Comparison of ENCODE assay signal across 9 cellular contexts in genomic region chr19:35041548-35042055, GRCh38. TPM values are rescaled to one million over a fixed set of nuclear protein-coding genes. Genes with fewer than 3 reads are reported as not detected.
DNase-seq lines count a peak whose midpoint lies in the region; ATAC-seq, FAIRE-seq and TF ChIP-seq lines count a peak whose summit lies in the region.
"Had no signal": no experiment of that assay in that cellular context is flagged by ENCODE, and none has a peak within 500 bp of the region (broad histone marks: within the 10 kb centered on the region; RNA-seq: fewer than 3 reads in every experiment).

Gene HPN, plus strand, starts transcription at chr19:35041721. Its CDS starts 786 bp downstream, at chr19:35042507.

- CTCF ChIA-PET in K562 (lab: Yijun Ruan, JAX; ENCODE audit: low intra/inter-chr PET ratio), result no interaction called here

- WGBS in K562 (ENCODE audit: insufficient coverage, low coverage, missing lambda C conversion rate), result 61% methylated on average over 5 of the region's 19 CpGs
- WGBS in liver, result 28% methylated on average over 19 of the region's 19 CpGs

- DNase-seq in LNCaP clone FGC (ENCODE audit: low read depth), result peak; percentile 70
- peak in 2 of 4 experiments; percentile 66 to 69 for DNase-seq in K562 (ENCODE audit: extremely low read depth in 1 of 4, low spot score in 3 of 4)
- no peak for DNase-seq in substantia nigra (lab: John Stamatoyannopoulos, UW)
- no peak for DNase-seq in NOMO-1 treated with DMSO at 0.1 percent for 48 hours (lab: John Stamatoyannopoulos, UW; ENCODE audit: unreplicated experiment)
- DNase-seq in kidney glomerular epithelial cell (lab: John Stamatoyannopoulos, UW), result no peak
- no peak for DNase-seq in stimulated activated CD4-positive, alpha-beta T cell treated with anti-CD3 and anti-CD28 coated beads, Interleukin-2, amount 100 ng/mL, for 24 hours

- H3K27me3 ChIP-seq in K562 (ENCODE audit: control insufficient read depth in 2 of 2, insufficient read depth in 2 of 2, low read length in 2 of 2) (no peaks in the 10 kb centered on the region), liver (ENCODE audit: control insufficient read depth in 4 of 4, insufficient read depth in 4 of 4, low read length in 3 of 4) (no peaks in the 10 kb centered on the region)

- H4K20me1 ChIP-seq in K562 (replicated peaks; ENCODE audit: control insufficient read depth, insufficient read depth, low read length), result no peaks in the 10 kb centered on the region

- TF ChIP-seq RAD21 in K562 (CRISPR knock-in tag; conservative IDR thresholded peaks at IDR 0.05 in 1 of 2, IDR thresholded peaks at IDR 0.05 in 1 of 2) (no peak), liver (IDR thresholded peaks at IDR 0.05) (no peak)

- no peaks in the 10 kb centered on the region for H3K9me1 ChIP-seq in K562 (ENCODE audit: control insufficient read depth, insufficient read depth, low read length)

- POLR2A ChIA-PET in K562 (lab: Yijun Ruan, JAX), result no interaction called here

- intact Hi-C loops in K562 (cut with micrococcal nuclease), result loop anchor here (10.0 kb wide), 1 partner anchor 53 kb away; no protein-coding TSS in a partner anchor

- peak; percentile 5; the same call in 2 of the 3 replicates for ATAC-seq in K562

- peak within 1 kb of the TSS; percentile 86 for H2AFZ ChIP-seq in K562 (ENCODE audit: low read depth, low read length)

- H3K9me3 ChIP-seq in K562 (replicated peaks; ENCODE audit: control insufficient read depth, insufficient read depth, low read depth, low read length), result no peaks in the 10 kb centered on the region
- H3K9me3 ChIP-seq in liver (ENCODE audit: control insufficient read depth in 4 of 4, low read length in 3 of 4), result no peaks in the 10 kb centered on the region

- no peak for FAIRE-seq in K562 (lab: Jason Lieb, UNC)
- FAIRE-seq: TTC549 had no signal

- TF ChIP-seq EP300 in K562 (IDR thresholded peaks at IDR 0.05; ENCODE audit: low read length), result no peak

- H3K36me3 ChIP-seq in K562 (ENCODE audit: control insufficient read depth, insufficient read depth, low read length), result no peaks in the 10 kb centered on the region
- peaks cover 0 to 2% (median 0%) of the 10 kb centered on the region in 4 donors for H3K36me3 ChIP-seq in liver (ENCODE audit: control insufficient read depth in 4 of 4, insufficient read depth in 3 of 4, low read depth in 1 of 4, low read length in 3 of 4)

- H3K9ac ChIP-seq in K562 (ENCODE audit: insufficient read depth in 1 of 2, low read depth in 2 of 2, low read length in 2 of 2) (peak within 1 kb of the TSS; percentile 55 to 88; a peak in 3 of 4 replicates), liver (ENCODE audit: low read depth in 1 of 2, low read length in 2 of 2) (peak within 1 kb of the TSS; percentile 94)

- TF ChIP-seq CTCF in LNCaP clone FGC (IDR thresholded peaks at IDR 0.05; ENCODE audit: control insufficient read depth, extremely low read depth, insufficient read depth), result no peak
- no peak for TF ChIP-seq CTCF in K562 (IDR thresholded peaks at IDR 0.05 in 2 of 3, conservative IDR thresholded peaks at IDR 0.05 in 1 of 3; ENCODE audit: insufficient read depth in 2 of 3, low read depth in 1 of 3, low read length in 3 of 3)
- no peak for TF ChIP-seq CTCF in liver (IDR thresholded peaks at IDR 0.05; ENCODE audit: low read depth, low read length, missing input control)

- H3K27ac ChIP-seq in K562 (ENCODE audit: extremely low read depth, low read depth, low read length) (peak within 1 kb of the TSS; percentile 65), liver (ENCODE audit: low read depth in 1 of 2, low read length in 2 of 2) (peak within 1 kb of the TSS; percentile 93 to 98), substantia nigra (ENCODE audit: low read depth, low read length, poor library complexity, severe bottlenecking) (peak within 1 kb of the TSS; percentile 82)
- H3K27ac ChIP-seq: epithelial cell of prostate had no signal

- no peaks in the 10 kb centered on the region for H3K79me2 ChIP-seq in K562 (ENCODE audit: control insufficient read depth, insufficient read depth, low read length)

- BruUV-seq in K562 (replicated peaks; lab: Mats Ljungman, UMichigan), result no TSS peak

- TF ChIP-seq POLR2A in K562 (conservative IDR thresholded peaks at IDR 0.05), result no peak

- in situ Hi-C loops in K562 (cut with MboI), result no loop called here

- H3K4me1 ChIP-seq in K562 (replicated peaks in 1 of 2; ENCODE audit: control insufficient read depth in 2 of 2, insufficient read depth in 2 of 2, low read length in 2 of 2) (peaks cover 21 to 40% of the 10 kb centered on the region in 2 experiments), liver (ENCODE audit: control insufficient read depth in 4 of 4, insufficient read depth in 4 of 4, low read length in 3 of 4) (peaks cover 25 to 78% (median 38%) of the 10 kb centered on the region in 4 donors)

- peak within 1 kb of the TSS; percentile 57 for H3K4me2 ChIP-seq in K562 (ENCODE audit: insufficient read depth, low read length)

- H3K4me3 ChIP-seq in LNCaP clone FGC (ENCODE audit: low read depth, low read length) (peak within 1 kb of the TSS; percentile 99), K562 (no peak within 1 kb of the TSS; the same call in 1 of the 2 replicates), liver (ENCODE audit: low read depth in 1 of 3, low read length in 3 of 3) (peak within 1 kb of the TSS; percentile 76 to 93 (median 78))

TF ChIP-seq in K562, 482 proteins besides CTCF, POLR2A, EP300 and RAD21:
- no peak for TF ChIP-seq RBM17 (IDR thresholded peaks at IDR 0.05; ENCODE audit: borderline replicate concordance, low read depth, low read length)
- TF ChIP-seq HINFP (tag; conservative IDR thresholded peaks at IDR 0.05; ENCODE audit: low read depth), result no peak
- TF ChIP-seq ZFP1 (CRISPR knock-in tag; IDR thresholded peaks at IDR 0.05), result no peak
- no peak for TF ChIP-seq NFE2 (IDR thresholded peaks at IDR 0.05; ENCODE audit: low read depth)
- TF ChIP-seq HCFC1 (IDR thresholded peaks at IDR 0.05; ENCODE audit: low read depth, low read length), result no peak
- TF ChIP-seq COPS2 (conservative IDR thresholded peaks at IDR 0.05), result no peak
- TF ChIP-seq ZNF57 (CRISPR knock-in tag; IDR thresholded peaks at IDR 0.05), result no peak

TF ChIP-seq in liver, 16 proteins besides CTCF, POLR2A, EP300 and RAD21:
- TF ChIP-seq REST (IDR thresholded peaks at IDR 0.05) (peak; percentile 1), JUND (IDR thresholded peaks at IDR 0.05) (no peak)

RNA-seq across cellular contexts. Expression of gene HPN, which starts in this region (rescaled TPM):
- 0.30 and 0.74 TPM in 2 replicates for total RNA-seq in K562 (2011; cell fraction: chromatin; rRNA removed; ENCODE audit: low replicate concordance)
- 0.26 and 0.67 TPM in 2 replicates for total RNA-seq in K562 (2011; cell fraction: nucleolus; rRNA removed)
- 0.59 and 0.99 TPM in 2 replicates for total RNA-seq in K562 (2011; cell fraction: nucleoplasm; rRNA removed)
- total RNA-seq in K562 (2014; rRNA removed) (not detected in 2 replicates), K562 (2014; rRNA removed; fragmentation: Illumina TruSeq; extraction: Trizol) (not detected in 2 replicates), K562 (2015; rRNA removed; fragmentation: Illumina TruSeq; extraction: Trizol) (0.15 TPM in 1 of 2 replicates, not detected in the other), K562 (2021) (0.20 and 0.36 TPM in 2 replicates), liver (100 to 1,000 TPM; 130 to 239 TPM)
- polyA plus RNA-seq in K562 (2011; rRNA removed) (0.10 and 0.11 TPM in 2 replicates), K562 (2014; fragmentation: Illumina TruSeq; extraction: Trizol) (not detected in 2 replicates), K562 (2014; fragmentation: Nextera tagmentation; extraction: Ambion mirVana) (not detected), K562 (2014; rRNA removed) (not detected in 2 replicates), liver (100 to 1,000 TPM; 430 to 535 TPM)
- 0.09 and 0.12 TPM in 2 replicates for polyA plus RNA-seq in K562 (2011; cell fraction: cytosol; rRNA removed)
- polyA plus RNA-seq in K562 (2011; cell fraction: nucleus; rRNA removed), result 0.63 and 1.3 TPM in 2 replicates
- 0.10 and 1.7 TPM in 2 replicates for polyA plus RNA-seq in K562 (2012)
- not detected in 2 replicates for polyA minus RNA-seq in K562 (2011; rRNA and poly(A)+ RNA removed)
- polyA minus RNA-seq in K562 (2011; cell fraction: cytosol; rRNA and poly(A)+ RNA removed), result not detected in 2 replicates
- polyA minus RNA-seq in K562 (2011; cell fraction: nucleus; rRNA and poly(A)+ RNA removed), result 0.27 and 0.56 TPM in 2 replicates

Comparison
In these comparisons a context has a peak if more than half of its experiments do, and no peak if none do; other contexts are left out.
1. RNA of gene HPN (total RNA-seq): 130 to 239 TPM in liver; 0.15 to 0.99 TPM in K562; every median in the first group is over 10 times any median in the second.
2. RNA of gene HPN (polyA plus RNA-seq): 430 to 535 TPM in liver; 0.09 to 1.7 TPM in K562; every median in the first group is over 100 times any median in the second.
3. Peak in every context shown above with its lines, with median percentiles within 50 percentile points of each other: H3K27ac ChIP-seq.